Comparison of ENCODE assay signal across 8 cellular contexts in the genomic region with DNA sequence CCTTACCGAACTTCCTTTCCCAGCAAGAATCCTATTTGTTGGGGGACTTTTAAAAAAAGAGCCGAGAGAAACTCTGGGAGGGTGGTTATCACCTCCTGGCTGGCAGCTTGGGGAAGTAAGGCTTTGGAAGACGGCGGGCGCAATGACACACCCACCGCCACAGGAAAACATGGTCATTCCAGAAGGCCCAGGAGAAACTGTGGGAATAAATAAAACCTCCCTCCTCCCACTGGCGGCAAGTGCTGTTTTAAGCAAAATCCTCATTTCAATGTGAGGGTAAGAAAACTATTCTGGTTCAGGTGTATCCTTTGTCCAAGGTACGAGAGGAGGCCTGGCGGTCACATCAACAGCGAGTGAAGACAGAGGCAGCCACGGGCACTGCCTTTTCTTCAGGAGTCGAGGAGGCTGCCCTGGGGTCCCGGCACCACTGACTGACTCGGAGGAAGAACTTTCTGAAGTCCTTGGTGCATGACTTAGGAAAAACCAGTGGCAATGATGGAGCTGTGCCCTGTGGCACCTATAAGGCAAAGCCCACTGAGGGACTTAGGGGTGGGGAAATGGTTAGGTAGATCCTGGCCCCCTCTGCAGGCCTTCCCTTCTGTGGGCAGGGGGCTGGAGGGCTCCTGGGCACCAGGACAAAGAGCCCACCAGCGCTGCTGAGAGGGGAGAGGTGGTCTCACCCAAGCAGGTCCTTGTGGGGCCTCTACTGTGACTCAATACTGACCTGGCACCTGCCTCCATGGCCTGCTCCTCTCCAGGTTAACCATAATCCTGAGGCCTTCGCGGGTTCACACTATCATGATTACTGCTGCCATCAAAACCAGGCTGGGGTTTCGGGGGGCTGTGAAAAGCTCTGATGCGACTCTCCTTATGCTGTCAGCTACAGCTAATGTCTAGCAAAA. TPM values are rescaled to one million over a fixed set of nuclear protein-coding genes. Genes with fewer than 3 reads are reported as not detected.
DNase-seq lines count a peak whose midpoint lies in the region; ATAC-seq and TF ChIP-seq lines count a peak whose summit lies in the region.

No MANE protein-coding gene starts in this region.

- TF ChIP-seq POLR2A in gastroesophageal sphincter (IDR thresholded peaks at IDR 0.05) (no peak), sigmoid colon (IDR thresholded peaks at IDR 0.05) (no peak)

- H3K36me3 Mint-ChIP-seq in Caco-2 (ENCODE audit: insufficient read depth, unreplicated experiment), result peaks cover 49% of the 10 kb centered on the region
- peaks cover 41% of the 10 kb centered on the region for H3K36me3 Mint-ChIP-seq in T-helper 2 cell treated with Interferon-gamma antibody and Interleukin-4, amounts not matched to agents 5 μg/mL and 100 μg/mL, for 36 hours (ENCODE audit: low read depth)

- H3K27me3 Mint-ChIP-seq in Caco-2 (ENCODE audit: insufficient read depth, unreplicated experiment), result no peaks in the 10 kb centered on the region
- H3K27me3 Mint-ChIP-seq in T-helper 2 cell treated with Interferon-gamma antibody and Interleukin-4, amounts not matched to agents 5 μg/mL and 100 μg/mL, for 36 hours (ENCODE audit: low read depth), result no peaks in the 10 kb centered on the region

- no peaks in the 10 kb centered on the region for H3K9me3 Mint-ChIP-seq in Caco-2 (ENCODE audit: unreplicated experiment)
- no peaks in the 10 kb centered on the region for H3K9me3 Mint-ChIP-seq in T-helper 2 cell treated with Interferon-gamma antibody and Interleukin-4, amounts not matched to agents 5 μg/mL and 100 μg/mL, for 36 hours

- H3K4me1 ChIP-seq in Caco-2, result 0 out of 2 replicates have a peak, but pooled peaks cover 5% of the 10 kb centered on the region
- peaks cover 0 to 88% (median 56%) of the 10 kb centered on the region in 3 donors for H3K4me1 ChIP-seq in gastroesophageal sphincter
- H3K4me1 ChIP-seq in sigmoid colon, result peaks cover 0 to 66% (median 57%) of the 10 kb centered on the region in 4 donors

- no TSS peak for BruUV-seq in Caco-2 (replicated peaks; lab: Mats Ljungman, UMichigan)

- intact Hi-C loops in Caco-2 (cut with micrococcal nuclease; ENCODE audit: unreplicated experiment) (no loop called here), sigmoid colon (cut with DNase I) (loop anchor here (10.0 kb wide), 1 partner anchor 439 kb away; no protein-coding TSS in a partner anchor)

- H3K27me3 ChIP-seq in Caco-2 (replicated peaks; ENCODE audit: control insufficient read depth, insufficient read depth, low read length) (no peaks in the 10 kb centered on the region), gastroesophageal sphincter (no peaks in the 10 kb centered on the region), sigmoid colon (no peaks in the 10 kb centered on the region)

- H3K4me3 ChIP-seq in Caco-2 (ENCODE audit: low read depth, low read length) (no peak overlapping the region), gastroesophageal sphincter (no peak overlapping the region), sigmoid colon (no peak overlapping the region)

- CTCF ChIA-PET in Caco-2 (lab: Charles Lee), result interaction anchor here (0.6 kb wide), 1 partner anchor 544 kb away, joined by 3 read pairs; no protein-coding TSS in a partner anchor

- H3K36me3 ChIP-seq in Caco-2 (ENCODE audit: control insufficient read depth, insufficient read depth, low read length), result peaks cover 2% of the 10 kb centered on the region; the same call in 1 of the 2 replicates
- peaks cover 0 to 40% of the 10 kb centered on the region in 2 donors for H3K36me3 ChIP-seq in gastroesophageal sphincter
- peaks cover 8 to 38% (median 17%) of the 10 kb centered on the region in 4 donors for H3K36me3 ChIP-seq in sigmoid colon

- no peak for ATAC-seq in gastroesophageal sphincter
- ATAC-seq in HG03520 (IDR thresholded peaks at IDR 0.05; ENCODE audit: unreplicated experiment), result no peak
- ATAC-seq in HG03460 (IDR thresholded peaks at IDR 0.05; ENCODE audit: unreplicated experiment), result no peak
- no peak for ATAC-seq in GM21526 (IDR thresholded peaks at IDR 0.05; ENCODE audit: low FRiP score, unreplicated experiment)
- no peak for ATAC-seq in GM18511 (IDR thresholded peaks at IDR 0.05; ENCODE audit: unreplicated experiment)

- peak overlapping the region; percentile 54 for H3K27ac Mint-ChIP-seq in Caco-2 (ENCODE audit: unreplicated experiment)
- H3K27ac Mint-ChIP-seq in T-helper 2 cell treated with Interferon-gamma antibody and Interleukin-4, amounts not matched to agents 5 μg/mL and 100 μg/mL, for 36 hours, result peak overlapping the region; percentile 68

- H3K27ac ChIP-seq in gastroesophageal sphincter (peak overlapping the region in 3 of 4 donors; percentile 83 to 91 (median 90)), sigmoid colon (peak overlapping the region; percentile 75 to 87 (median 80))

- TF ChIP-seq CTCF in Caco-2 (IDR thresholded peaks at IDR 0.05; ENCODE audit: insufficient read depth in 1 of 2, low read depth in 1 of 2, low read length in 1 of 2, severe bottlenecking in 1 of 2, unreplicated experiment in 1 of 2) (no peak), gastroesophageal sphincter (IDR thresholded peaks at IDR 0.05) (no peak), sigmoid colon (IDR thresholded peaks at IDR 0.05) (no peak)

- TF ChIP-seq EP300 in gastroesophageal sphincter (IDR thresholded peaks at IDR 0.05) (no peak), sigmoid colon (IDR thresholded peaks at IDR 0.05) (no peak)

- POLR2A ChIA-PET in Caco-2 (lab: Charles Lee), result no interaction called here

- WGBS in gastroesophageal sphincter (ENCODE audit: low coverage in 1 of 2), 2 donors, result 76 to 86% methylated on average over 5 to 9 of the region's 19 CpGs
- 86 to 90% methylated on average over 19 of the region's 19 CpGs for WGBS in sigmoid colon, 2 donors

- H3K4me1 Mint-ChIP-seq in Caco-2 (ENCODE audit: low read depth, unreplicated experiment), result peaks cover 7% of the 10 kb centered on the region
- H3K4me1 Mint-ChIP-seq in T-helper 2 cell treated with Interferon-gamma antibody and Interleukin-4, amounts not matched to agents 5 μg/mL and 100 μg/mL, for 36 hours (ENCODE audit: low read depth), result peaks cover 74% of the 10 kb centered on the region

- DNase-seq in Caco-2 (no peak), sigmoid colon (no peak)
- no peak for DNase-seq in T-helper 2 cell treated with Interferon-gamma antibody and Interleukin-4, amounts not matched to agents 5 μg/mL and 100 μg/mL, for 36 hours (ENCODE audit: low spot score)

- H3K9me3 ChIP-seq in Caco-2, result no peaks in the 10 kb centered on the region
- no peaks in the 10 kb centered on the region for H3K9me3 ChIP-seq in gastroesophageal sphincter
- no peaks in the 10 kb centered on the region for H3K9me3 ChIP-seq in sigmoid colon

- H3K4me3 Mint-ChIP-seq in Caco-2 (ENCODE audit: unreplicated experiment), result no peak overlapping the region
- peak overlapping the region; percentile 36 for H3K4me3 Mint-ChIP-seq in T-helper 2 cell treated with Interferon-gamma antibody and Interleukin-4, amounts not matched to agents 5 μg/mL and 100 μg/mL, for 36 hours

RNA-seq across cellular contexts. Expression of a gene that starts 21.4 kb away (rescaled TPM):
- 56.0 and 58.1 TPM in 2 replicates for total RNA-seq in Caco-2 (2022)
- 10 to 100 TPM; 28.6 to 43.0 (median 33.4) TPM for total RNA-seq in gastroesophageal sphincter
- total RNA-seq in sigmoid colon, result 10 to 100 TPM; 22.4 to 38.5 (median 30.0) TPM
- polyA plus RNA-seq in sigmoid colon, result 10 to 100 TPM in 2 of 3 donors, 1 to 10 TPM in 1; 9.5 to 28.7 (median 15.6) TPM

RNA-seq across cellular contexts. Expression of a gene that starts 59.6 kb away (rescaled TPM):
- total RNA-seq in Caco-2 (2022), result 152 and 155 TPM in 2 replicates
- total RNA-seq in gastroesophageal sphincter, result 100 to 1,000 TPM; 129 to 189 (median 133) TPM
- 100 to 1,000 TPM in 2 of 4 donors, 10 to 100 TPM in 2; 77.2 to 202 (median 133) TPM for total RNA-seq in sigmoid colon
- polyA plus RNA-seq in sigmoid colon, result 100 to 1,000 TPM in 1 of 3 donors, 10 to 100 TPM in 2; 71.5 to 413 (median 85.3) TPM
